ENCODE assay signal across 9 cellular contexts in genomic region chr1:13965770-13966398, GRCh38.
A peak's percentile ranks its signal among the peaks of the same experiment; 100 is the strongest.
DNase-seq lines count a peak whose midpoint lies in the region; ATAC-seq, FAIRE-seq and TF ChIP-seq lines count a peak whose summit lies in the region.
"Had no signal": no experiment of that assay in that cellular context is flagged by ENCODE, and none has a peak within 500 bp of the region (broad histone marks: within the 10 kb centered on the region; RNA-seq: fewer than 3 reads in every experiment).

No MANE protein-coding gene starts in this region.

- peaks cover 2% of the 10 kb centered on the region for H3K9me3 Mint-ChIP-seq in CD4-positive, alpha-beta T cell

- no peak overlapping the region for H3K14ac ChIP-seq in H1 (ENCODE audit: insufficient read length)
- no peak overlapping the region for H3K14ac ChIP-seq in mesenchymal stem cell (ENCODE audit: low read length in 2 of 2)

- CTCF ChIA-PET in H1 (lab: Charles Lee; ENCODE audit: partially characterized antibody), result interaction anchor here (0.6 to 2.3 kb wide), 28 partner anchors 8 to 1090 kb away, joined by 3 to 13 read pairs (median 3); no protein-coding TSS in a partner anchor
- CTCF ChIA-PET in CD4-positive, alpha-beta T cell (lab: Charles Lee), result no interaction called here

- 64% methylated on average over 6 of the region's 8 CpGs; no CpG with 5 or more reads in 1 of the 2 experiments for WGBS in H1 (ENCODE audit: extremely low coverage in 1 of 2, insufficient coverage in 1 of 2, insufficient read length in 1 of 2, insufficient replicate concordance in 2 of 2, low coverage in 1 of 2, low lambda C conversion rate in 2 of 2, missing lambda C conversion rate in 1 of 2), 2 experiments
- WGBS in mesenchymal stem cell, result 20% methylated on average over 8 of the region's 8 CpGs

- H3K4me1 Mint-ChIP-seq in CD4-positive, alpha-beta T cell (ENCODE audit: low read depth), result no peaks in the 10 kb centered on the region

- H3K27ac ChIP-seq in C4-2B (no peak overlapping the region), H1 (ENCODE audit: low read depth, low read length) (no peak overlapping the region), mesenchymal stem cell (ENCODE audit: low read length, poor library complexity, severe bottlenecking) (no peak overlapping the region)
- H3K27ac ChIP-seq in CD4-positive, alpha-beta T cell (ENCODE audit: low read depth, low read length), result no peak overlapping the region

- H4K20me1 ChIP-seq in H1 (replicated peaks in 1 of 2; ENCODE audit: control insufficient read depth in 1 of 2, insufficient read depth in 2 of 2, low read length in 2 of 2), result no peaks in the 10 kb centered on the region

- no peaks in the 10 kb centered on the region; a peak in 1 of 7 replicates for H3K4me1 ChIP-seq in H1 (replicated peaks in 1 of 4; ENCODE audit: control insufficient read depth in 3 of 4, insufficient read depth in 4 of 4, low read length in 3 of 4)
- no peaks in the 10 kb centered on the region for H3K4me1 ChIP-seq in mesenchymal stem cell (ENCODE audit: control insufficient read depth, insufficient read depth, low read depth, low read length)

- H2BK120ac ChIP-seq in H1 (replicated peaks; ENCODE audit: low read depth, low read length), result no peak overlapping the region
- no peak overlapping the region for H2BK120ac ChIP-seq in mesenchymal stem cell (ENCODE audit: low read depth, low read length)

- H3K79me1 ChIP-seq in H1 (ENCODE audit: low read depth, low read length) (no peaks in the 10 kb centered on the region), mesenchymal stem cell (replicated peaks; ENCODE audit: low read length, poor library complexity, severe bottlenecking) (no peaks in the 10 kb centered on the region)

- H3K9me3 ChIP-seq in H1 (ENCODE audit: insufficient read depth in 2 of 2, low read depth in 1 of 2, low read length in 1 of 2) (peaks cover 2 to 5% of the 10 kb centered on the region in 2 experiments; a peak in 3 of 4 replicates), mesenchymal stem cell (ENCODE audit: control insufficient read depth, low read length) (peaks cover 10% of the 10 kb centered on the region)
- no peaks in the 10 kb centered on the region for H3K9me3 ChIP-seq in CD4-positive, alpha-beta T cell (ENCODE audit: control insufficient read depth, low read length)

- intact Hi-C loops in CD4-positive, alpha-beta T cell (cut with DNase I, micrococcal nuclease), result loop anchor here in 1 of 2 experiments (10.0 kb wide), 1 partner anchor 151 kb away; no protein-coding TSS in a partner anchor

- DNase-seq in HK-2 (ENCODE audit: unreplicated experiment), result peak; percentile 38
- peak; percentile 4 for DNase-seq in NCI-H82 treated with DMSO at 0.1 percent for 48 hours (lab: John Stamatoyannopoulos, UW; ENCODE audit: unreplicated experiment)
- peak; percentile 33 to 61 for DNase-seq in H1 (ENCODE audit: low read depth in 1 of 2, low spot score in 2 of 2)
- peak; percentile 2 for DNase-seq in mesenchymal stem cell
- no peak for DNase-seq in activated CD4-positive, CD25-positive, alpha-beta regulatory T cell (lab: John Stamatoyannopoulos, UW)
- no peak for DNase-seq in NK-92 (lab: John Stamatoyannopoulos, UW; ENCODE audit: unreplicated experiment)
- DNase-seq in CD4-positive, alpha-beta T cell, result no peak

- H2BK20ac ChIP-seq in H1 (ENCODE audit: low read length), result no peak overlapping the region

- no peak overlapping the region for H3K56ac ChIP-seq in H1 (replicated peaks; ENCODE audit: insufficient read length, low read depth, low read length)

- no peak for TF ChIP-seq POLR2A in H1 (IDR thresholded peaks at IDR 0.05; ENCODE audit: control extremely low read depth in 1 of 2, low read depth in 2 of 2, low read length in 2 of 2)

- no peak overlapping the region for H3K4me3 ChIP-seq in H1 (ENCODE audit: extremely low read depth in 1 of 4, insufficient read depth in 2 of 4, low read depth in 3 of 4, low read length in 4 of 4)
- H3K4me3 ChIP-seq in mesenchymal stem cell (ENCODE audit: insufficient read depth in 1 of 2, low read depth in 1 of 2, low read length in 2 of 2), result no peak overlapping the region

- POLR2A ChIA-PET in H1 (lab: Charles Lee; ENCODE audit: partially characterized antibody), result no interaction called here
- POLR2A ChIA-PET in CD4-positive, alpha-beta T cell (lab: Charles Lee), result no interaction called here

- no peak for ATAC-seq in CD4-positive, alpha-beta T cell (ENCODE audit: poor library complexity)

- H4K5ac ChIP-seq in H1 (ENCODE audit: insufficient read length, low read depth, low read length), result no peak overlapping the region

- no peak overlapping the region; the same call in 1 of the 2 replicates for H2BK12ac ChIP-seq in H1 (ENCODE audit: low read depth, low read length)
- no peak overlapping the region for H2BK12ac ChIP-seq in mesenchymal stem cell (ENCODE audit: low read length in 2 of 2)

- H4K91ac ChIP-seq in H1 (replicated peaks; ENCODE audit: insufficient read length, low read length), result no peak overlapping the region
- H4K91ac ChIP-seq in mesenchymal stem cell (ENCODE audit: low read length), result no peak overlapping the region

- no peak overlapping the region for H4K8ac ChIP-seq in H1 (ENCODE audit: extremely low read depth, insufficient read depth, low read length)
- no peak overlapping the region for H4K8ac ChIP-seq in mesenchymal stem cell (ENCODE audit: low read length)

- H3K4me2 ChIP-seq in H1 (ENCODE audit: insufficient read depth in 1 of 2, low read depth in 2 of 2, low read length in 2 of 2) (no peak overlapping the region), mesenchymal stem cell (ENCODE audit: low read length, poor library complexity, severe bottlenecking) (no peak overlapping the region)

- H3K27ac Mint-ChIP-seq in CD4-positive, alpha-beta T cell, result no peak overlapping the region

- H3K36me3 Mint-ChIP-seq in CD4-positive, alpha-beta T cell (ENCODE audit: low read depth), result no peaks in the 10 kb centered on the region

- H2BK15ac ChIP-seq in H1 (ENCODE audit: low read length) (no peak overlapping the region), mesenchymal stem cell (ENCODE audit: low read depth, poor library complexity, severe bottlenecking) (no peak overlapping the region)

- H3K36me3 ChIP-seq in H1 (ENCODE audit: control insufficient read depth in 2 of 4, insufficient read depth in 4 of 4, low read length in 3 of 4), result no peaks in the 10 kb centered on the region
- no peaks in the 10 kb centered on the region for H3K36me3 ChIP-seq in mesenchymal stem cell (ENCODE audit: control insufficient read depth in 1 of 2, insufficient read depth in 2 of 2, low read depth in 1 of 2, low read length in 2 of 2)

- no peak for TF ChIP-seq EP300 in H1 (IDR thresholded peaks at IDR 0.05; ENCODE audit: borderline replicate concordance in 1 of 2, low read depth in 2 of 2, low read length in 2 of 2)

- peak; percentile 70 for FAIRE-seq in H1 (lab: Jason Lieb, UNC)
- FAIRE-seq: endothelial cell of umbilical vein had no signal

- peaks cover 60% of the 10 kb centered on the region for H3K27me3 Mint-ChIP-seq in CD4-positive, alpha-beta T cell

- H2AFZ ChIP-seq in H1 (ENCODE audit: low read length) (peak overlapping the region; percentile 97), mesenchymal stem cell (ENCODE audit: low read depth, low read length) (no peak overlapping the region)

- peak; percentile 97 for TF ChIP-seq RAD21 in H1 (IDR thresholded peaks at IDR 0.05 in 1 of 2, conservative IDR thresholded peaks at IDR 0.05 in 1 of 2; ENCODE audit: low read depth in 2 of 2, low read length in 2 of 2)

- no peak overlapping the region for H3K4me3 Mint-ChIP-seq in CD4-positive, alpha-beta T cell

- TF ChIP-seq CTCF in C4-2B (conservative IDR thresholded peaks at IDR 0.05), result peak; percentile 67
- TF ChIP-seq CTCF in H1 (IDR thresholded peaks at IDR 0.05; ENCODE audit: control extremely low read depth in 1 of 3, insufficient read depth in 1 of 3, low read depth in 1 of 3, low read length in 3 of 3), result peak; percentile 75 to 89 (median 86)
- TF ChIP-seq CTCF in CD4-positive, alpha-beta T cell (IDR thresholded peaks at IDR 0.05), result no peak

- H3K4ac ChIP-seq in H1 (replicated peaks; ENCODE audit: insufficient read length, low read depth, low read length) (no peak overlapping the region), mesenchymal stem cell (ENCODE audit: low read depth in 1 of 2, low read length in 2 of 2) (no peak overlapping the region)

- H2AK5ac ChIP-seq in H1 (ENCODE audit: low read depth, low read length) (no peak overlapping the region), mesenchymal stem cell (ENCODE audit: low read length, severe bottlenecking) (no peak overlapping the region)

- H3K18ac ChIP-seq in H1 (ENCODE audit: extremely low read depth, low read length) (no peak overlapping the region), mesenchymal stem cell (ENCODE audit: low read depth in 1 of 2, low read length in 2 of 2) (no peak overlapping the region)

- H3K27me3 ChIP-seq in H1 (replicated peaks in 1 of 4; ENCODE audit: control insufficient read depth in 3 of 4, extremely low read depth in 1 of 4, insufficient read depth in 3 of 4, low read length in 3 of 4) (no peaks in the 10 kb centered on the region), mesenchymal stem cell (ENCODE audit: control insufficient read depth in 1 of 2, insufficient read depth in 1 of 2, low read length in 2 of 2) (peaks cover 0 to 3% of the 10 kb centered on the region in 2 experiments)
- H3K27me3 ChIP-seq in CD4-positive, alpha-beta T cell (ENCODE audit: control insufficient read depth, insufficient read depth, low read length), result no peaks in the 10 kb centered on the region

- no peaks in the 10 kb centered on the region for H3K79me2 ChIP-seq in H1 (ENCODE audit: control insufficient read depth in 1 of 2, insufficient read depth in 2 of 2, low read length in 2 of 2)

- no peak overlapping the region for H3K23ac ChIP-seq in H1 (ENCODE audit: insufficient read length)
- H3K23ac ChIP-seq in mesenchymal stem cell (ENCODE audit: low read length in 2 of 2), result no peak overlapping the region

- no peak overlapping the region for H2BK5ac ChIP-seq in H1 (ENCODE audit: low read depth, low read length)
- no peak overlapping the region for H2BK5ac ChIP-seq in mesenchymal stem cell (ENCODE audit: low read depth, low read length, poor library complexity, severe bottlenecking)

- no peak overlapping the region for H3K9ac ChIP-seq in H1 (replicated peaks in 1 of 4; ENCODE audit: extremely low read depth in 1 of 4, low read depth in 3 of 4, low read length in 3 of 4)
- peak overlapping the region; percentile 20 for H3K9ac ChIP-seq in mesenchymal stem cell (ENCODE audit: low read length)

- no peaks in the 10 kb centered on the region; the same call in 1 of the 2 replicates for H3K23me2 ChIP-seq in H1 (ENCODE audit: low read depth, low read length)

TF ChIP-seq in H1, 55 proteins besides CTCF, POLR2A, EP300 and RAD21 (continues in another document):
- TF ChIP-seq HDAC6 (IDR thresholded peaks at IDR 0.05; ENCODE audit: low read depth, low read length) (no peak), JUND (IDR thresholded peaks at IDR 0.05; ENCODE audit: low read length) (no peak), NRF1 (IDR thresholded peaks at IDR 0.05; ENCODE audit: low read depth, low read length) (no peak), SAP30 (IDR thresholded peaks at IDR 0.05; ENCODE audit: insufficient read depth, insufficient replicate concordance, low read length) (no peak), GABPA (IDR thresholded peaks at IDR 0.05; ENCODE audit: borderline replicate concordance, insufficient read depth, low read length) (no peak)

Comparison
In these comparisons a context has a peak if more than half of its experiments do, and no peak if none do; other contexts are left out.
1. DNase-seq: peak in HK-2 (single experiment), NCI-H82 treated with DMSO at 0.1 percent for 48 hours (single experiment), H1 (2 of 2) and mesenchymal stem cell (single experiment); none in activated CD4-positive, CD25-positive, alpha-beta regulatory T cell (0 of 4), NK-92 (single experiment) and CD4-positive, alpha-beta T cell (0 of 10).